In the genomic region with DNA sequence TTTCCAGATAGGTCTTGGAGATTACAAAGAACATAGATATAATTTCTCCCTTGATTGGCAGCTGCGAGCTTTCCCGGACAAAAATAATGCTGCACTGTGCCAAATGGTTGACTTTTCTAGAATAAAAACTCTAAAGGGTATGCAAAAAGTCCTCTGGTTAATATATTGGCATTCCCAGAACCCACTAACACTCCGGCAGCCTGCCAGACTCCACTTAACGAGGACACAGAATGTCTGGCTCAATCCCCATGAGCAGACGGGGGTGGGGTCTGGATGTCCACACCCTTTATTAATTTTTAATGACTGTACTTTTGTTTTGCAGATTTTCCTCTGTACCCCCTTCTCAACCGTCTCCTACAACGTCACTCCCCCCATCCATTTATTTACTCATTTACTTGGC, we compare ENCODE assay signal across 11 cellular contexts. TPM values are rescaled to one million over a fixed set of nuclear protein-coding genes. Genes with fewer than 3 reads are reported as not detected.
DNase-seq lines count a peak whose midpoint lies in the region; ATAC-seq, FAIRE-seq and TF ChIP-seq lines count a peak whose summit lies in the region.
"Had no signal": no experiment of that assay in that cellular context is flagged by ENCODE, and none has a peak within 500 bp of the region (broad histone marks: within the 10 kb centered on the region; RNA-seq: fewer than 3 reads in every experiment).

No MANE protein-coding gene starts in this region.

- intact Hi-C loops in kidney (cut with DNase I) (no loop called here), sciatic nerve (cut with DNase I) (no loop called here)

- H3K4me3 ChIP-seq in Loucy (ENCODE audit: low read length, poor library complexity, severe bottlenecking) (no peak overlapping the region), kidney (ENCODE audit: low read length in 2 of 2) (peak overlapping the region in 1 of 2 donors; percentile 14), suprapubic skin (peak overlapping the region; percentile 11)

- peaks cover 9% of the 10 kb centered on the region for H4K20me1 ChIP-seq in Loucy (ENCODE audit: insufficient read depth, low read length, poor library complexity, severe bottlenecking)

- DNase-seq in kidney (peak; percentile 93), suprapubic skin (ENCODE audit: low spot score in 2 of 2) (no peak), sciatic nerve (ENCODE audit: low spot score) (no peak)
- DNase-seq: activated naive CD4-positive, alpha-beta T cell had no signal

- TF ChIP-seq CTCF in Loucy (conservative IDR thresholded peaks at IDR 0.05; ENCODE audit: low read length) = no peak
- no peak for TF ChIP-seq CTCF in VCaP (conservative IDR thresholded peaks at IDR 0.05)
- TF ChIP-seq CTCF in kidney (IDR thresholded peaks at IDR 0.05; ENCODE audit: borderline replicate concordance, extremely low read depth, insufficient read depth) = no peak
- no peak for TF ChIP-seq CTCF in suprapubic skin (IDR thresholded peaks at IDR 0.05)

- H3K27me3 ChIP-seq in Loucy (ENCODE audit: insufficient read depth, low read length, poor library complexity, severe bottlenecking) (no peaks in the 10 kb centered on the region), suprapubic skin (peaks cover 8% of the 10 kb centered on the region)

- H3F3A ChIP-seq in Loucy (ENCODE audit: low read depth) = 0 out of 2 replicates have a peak, but pooled peaks cover under 1% of the 10 kb centered on the region

- ATAC-seq in HG02678 (IDR thresholded peaks at IDR 0.05; ENCODE audit: unreplicated experiment) (no peak), GM21423 (IDR thresholded peaks at IDR 0.05; ENCODE audit: unreplicated experiment) (no peak), HG03354 (IDR thresholded peaks at IDR 0.05; ENCODE audit: poor library complexity, severe bottlenecking, unreplicated experiment) (no peak), sciatic nerve (no peak)
- ATAC-seq: foreskin keratinocyte had no signal

- peaks cover 57% of the 10 kb centered on the region for H3K4me1 ChIP-seq in Loucy (ENCODE audit: insufficient read depth, low read length, poor library complexity, severe bottlenecking)
- peaks cover 28 to 36% of the 10 kb centered on the region in 2 donors for H3K4me1 ChIP-seq in kidney (ENCODE audit: control insufficient read depth in 1 of 2, insufficient read depth in 1 of 2, low read depth in 1 of 2, low read length in 2 of 2)
- H3K4me1 ChIP-seq in suprapubic skin = peaks cover 59% of the 10 kb centered on the region
- H3K4me1 ChIP-seq: foreskin keratinocyte had no signal

- H3K79me2 ChIP-seq in Loucy (ENCODE audit: insufficient read depth, low read length) = peaks cover 69% of the 10 kb centered on the region

- H3K27ac ChIP-seq in VCaP (peak overlapping the region; percentile 64; the same call in 1 of the 2 replicates), kidney (ENCODE audit: low read depth in 2 of 2, low read length in 2 of 2) (peak overlapping the region; percentile 45 to 77), suprapubic skin (peak overlapping the region; percentile 70)
- H3K27ac ChIP-seq: foreskin keratinocyte had no signal

- 11% methylated on average over 7 of the region's 7 CpGs for WGBS in suprapubic skin

- no peak overlapping the region for H2AFZ ChIP-seq in Loucy (ENCODE audit: low read length)

- no peak for TF ChIP-seq POLR2A in suprapubic skin (IDR thresholded peaks at IDR 0.05)

- FAIRE-seq in kidney (lab: Jason Lieb, UNC) = no peak

- no peak for TF ChIP-seq EP300 in suprapubic skin (IDR thresholded peaks at IDR 0.05)

- H3K9me3 ChIP-seq in Loucy (ENCODE audit: insufficient read depth, low read depth, low read length) (no peaks in the 10 kb centered on the region), kidney (ENCODE audit: control insufficient read depth in 1 of 2, low read length in 2 of 2) (no peaks in the 10 kb centered on the region), suprapubic skin (no peaks in the 10 kb centered on the region)

- H3K9me2 ChIP-seq in Loucy (replicated peaks; ENCODE audit: low read depth, low read length) = no peaks in the 10 kb centered on the region

- H3K36me3 ChIP-seq in Loucy (ENCODE audit: insufficient read depth, low read length) (no peaks in the 10 kb centered on the region), kidney (ENCODE audit: control insufficient read depth in 1 of 2, insufficient read depth in 2 of 2, low read length in 2 of 2) (no peaks in the 10 kb centered on the region), suprapubic skin (no peaks in the 10 kb centered on the region)

- H3K9ac ChIP-seq in Loucy (ENCODE audit: low read depth, low read length, poor library complexity, severe bottlenecking) (peak overlapping the region; percentile 7), kidney (ENCODE audit: low read length in 2 of 2) (no peak overlapping the region)

- peak overlapping the region; percentile 94 for H3K4me2 ChIP-seq in Loucy (ENCODE audit: low read depth, low read length, poor library complexity, severe bottlenecking)

RNA-seq across cellular contexts. Expression of gene LDLRAD4, which starts 3.3 kb away (rescaled TPM):
- total RNA-seq in kidney = 42.3 TPM
- 2.3 TPM for polyA plus RNA-seq in kidney (ENCODE audit: insufficient read depth, low read depth, low replicate concordance)
- total RNA-seq in suprapubic skin = 10 to 100 TPM; 10.1 to 31.6 (median 15.1) TPM
- total RNA-seq in sciatic nerve = 27.1 TPM
- total RNA-seq: foreskin keratinocyte, NCI-H460 had no signal
- polyA plus RNA-seq: foreskin keratinocyte had no signal
